27 cellular contexts compared by ENCODE assay signal in the genomic region with DNA sequence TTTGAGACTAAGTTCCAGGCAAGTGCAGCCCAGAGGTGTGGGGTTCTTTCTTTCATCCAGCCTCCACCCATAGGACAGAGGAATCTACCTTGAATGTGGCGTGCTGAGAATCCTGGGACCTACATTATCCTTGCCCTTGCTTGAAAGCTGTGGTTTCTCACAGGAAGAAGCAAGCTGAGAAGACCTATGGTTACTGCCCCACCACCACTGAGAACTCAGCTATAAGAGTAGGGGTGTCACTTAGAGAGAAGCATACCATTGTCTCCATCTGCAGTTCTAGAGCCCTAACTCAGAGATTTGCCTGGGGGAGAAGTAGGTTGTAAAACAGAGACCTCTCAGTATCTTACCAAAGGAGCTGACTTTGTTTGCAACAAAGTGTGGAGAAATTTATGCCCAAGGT.
"Had no signal": no experiment of that assay in that cellular context is flagged by ENCODE, and none has a peak within 500 bp of the region (broad histone marks: within the 10 kb centered on the region; RNA-seq: fewer than 3 reads in every experiment).

No MANE protein-coding gene starts in this region.

- H3K36me3 Mint-ChIP-seq: stimulated activated effector memory CD8-positive, alpha-beta T cell treated with anti-CD3 and anti-CD28 coated beads, Interleukin-12 subunit alpha, Interleukin-12 subunit beta, amount 100 ng/mL, for 72 hours had no signal

- H3K4me3 ChIP-seq: neural progenitor cell, ovary, psoas muscle, right lobe of liver, sigmoid colon, stomach, thoracic aorta, thyroid gland, tibial nerve, upper lobe of left lung, vagina had no signal

- H2AFZ ChIP-seq: neural progenitor cell, parathyroid adenoma had no signal

- H3K27ac Mint-ChIP-seq: nephron; neural progenitor cell; progenitor cell of endocrine pancreas; stimulated activated effector memory CD8-positive, alpha-beta T cell treated with anti-CD3 and anti-CD28 coated beads, Interleukin-12 subunit alpha, Interleukin-12 subunit beta, amount 100 ng/mL, for 72 hours; stimulated activated naive B cell treated with anti-CD40 and anti-IgM and Interleukin-4, amounts not matched to agents 10 μg/mL and 1 μg/mL and 100 μg/mL, for 72 hours; stimulated activated naive CD8-positive, alpha-beta T cell treated with anti-CD3 and anti-CD28 coated beads, Interleukin-15, Interleukin-2, amounts not matched to agents 100 ng/mL and 50 ng/mL, for 24 hours had no signal

- H3K4me1 Mint-ChIP-seq: nephron; stimulated activated naive B cell treated with anti-CD40 and anti-IgM and Interleukin-4, amounts not matched to agents 10 μg/mL and 1 μg/mL and 100 μg/mL, for 72 hours had no signal

- H3K4me1 ChIP-seq: parathyroid adenoma, psoas muscle, right lobe of liver, sigmoid colon, stomach, thyroid gland, tibial nerve, upper lobe of left lung, vagina had no signal

- H3K4me3 Mint-ChIP-seq: nephron; neural progenitor cell; stimulated activated effector memory CD8-positive, alpha-beta T cell treated with anti-CD3 and anti-CD28 coated beads, Interleukin-12 subunit alpha, Interleukin-12 subunit beta, amount 100 ng/mL, for 72 hours; stimulated activated naive B cell treated with anti-CD40 and anti-IgM and Interleukin-4, amounts not matched to agents 10 μg/mL and 1 μg/mL and 100 μg/mL, for 72 hours; stimulated activated naive CD8-positive, alpha-beta T cell treated with anti-CD3 and anti-CD28 coated beads, Interleukin-15, Interleukin-2, amounts not matched to agents 100 ng/mL and 50 ng/mL, for 24 hours had no signal

- H3K9me3 ChIP-seq: ovary, psoas muscle, right lobe of liver, sigmoid colon, stomach, thoracic aorta, thyroid gland, upper lobe of left lung, vagina had no signal

- H3K27me3 ChIP-seq: neural progenitor cell, ovary, right lobe of liver, sigmoid colon, stomach, thyroid gland, tibial nerve, upper lobe of left lung, vagina had no signal

- H3K36me3 ChIP-seq: neural progenitor cell, ovary, right lobe of liver, sigmoid colon, stomach, thoracic aorta, thyroid gland, tibial nerve, upper lobe of left lung, vagina had no signal

- ATAC-seq: psoas muscle; right cardiac atrium; right lobe of liver; stimulated activated effector memory CD8-positive, alpha-beta T cell treated with anti-CD3 and anti-CD28 coated beads, Interleukin-12 subunit alpha, Interleukin-12 subunit beta, amount 100 ng/mL, for 72 hours; stimulated activated naive B cell treated with anti-CD40 and anti-IgM and Interleukin-4, amounts not matched to agents 10 μg/mL and 1 μg/mL and 100 μg/mL, for 72 hours had no signal

- H3K9me3 Mint-ChIP-seq: nephron, neural progenitor cell had no signal

- H3K27ac ChIP-seq: neural progenitor cell, ovary, parathyroid adenoma, psoas muscle, right lobe of liver, sigmoid colon, stomach, thoracic aorta, thyroid gland, tibial nerve, upper lobe of left lung, vagina had no signal

- H3K79me2 ChIP-seq: parathyroid adenoma had no signal

- DNase-seq: occipital lobe; ovary; posterior cingulate gyrus; psoas muscle; right cardiac atrium; right lobe of liver; sigmoid colon; small intestine; stimulated activated CD4-positive, alpha-beta T cell treated with anti-CD3 and anti-CD28 coated beads, Interleukin-15, amount 100 ng/mL, for 24 hours; stimulated activated CD4-positive, alpha-beta T cell treated with anti-CD3 and anti-CD28 coated beads, Interleukin-2, amount 100 ng/mL, for 24 hours; stimulated activated CD4-positive, alpha-beta T cell treated with anti-CD3 and anti-CD28 coated beads, Interleukin-2, amount 100 ng/mL, for 48 hours; stimulated activated CD4-positive, alpha-beta T cell treated with anti-CD3 and anti-CD28 coated beads, Interleukin-4, amount 100 ng/mL, for 24 hours; stimulated activated naive B cell treated with anti-CD40 and anti-IgM and Interleukin-4, amounts not matched to agents 10 μg/mL and 1 μg/mL and 100 μg/mL, for 72 hours; stimulated activated naive CD4-positive, alpha-beta T cell treated with Interleukin-2 at 50 U/mL for 16 hours; stomach; thyroid gland; trophoblast cell; upper lobe of left lung had no signal
